ENCODE assay signal across 8 cellular contexts in the genomic region with DNA sequence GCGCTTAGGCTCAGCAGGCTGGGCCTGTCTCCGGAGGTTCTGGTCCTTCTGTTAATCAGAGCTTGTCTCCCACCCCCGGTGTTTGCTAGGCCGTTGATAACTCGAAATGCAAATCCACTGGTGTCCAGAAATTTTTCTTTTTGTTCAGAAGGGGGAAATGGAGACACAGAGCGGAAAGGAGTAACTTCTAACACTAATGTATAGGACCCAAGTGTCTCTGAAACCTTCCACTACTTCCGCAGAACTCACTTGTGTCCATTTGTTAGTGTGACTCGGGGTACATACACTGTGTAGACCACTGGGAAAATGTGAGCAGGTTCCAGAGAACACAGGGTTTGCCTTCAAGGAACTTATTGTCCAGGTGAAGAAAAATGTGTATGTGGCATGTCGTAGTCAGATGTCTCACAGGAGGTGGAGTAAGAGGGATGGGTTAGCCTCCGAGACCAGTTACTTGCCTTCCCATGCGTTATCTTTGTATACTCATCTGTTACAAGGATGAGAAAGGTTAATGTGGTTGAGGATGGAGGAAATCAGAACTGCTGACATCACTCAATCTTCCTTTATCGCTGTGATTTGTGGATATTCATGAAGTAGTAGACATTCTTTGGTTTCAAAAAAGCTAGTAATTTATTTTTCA. TPM values are rescaled to one million over a fixed set of nuclear protein-coding genes. Genes with fewer than 3 reads are reported as not detected.
DNase-seq lines count a peak whose midpoint lies in the region; ATAC-seq and TF ChIP-seq lines count a peak whose summit lies in the region.

No MANE protein-coding gene starts in this region.

- TF ChIP-seq CTCF in PC-3 (conservative IDR thresholded peaks at IDR 0.05; ENCODE audit: low read depth, low read length): no peak

- peak overlapping the region; percentile 97 for H2AFZ ChIP-seq in PC-3 (ENCODE audit: low read length)

- H3K79me2 ChIP-seq in PC-3 (ENCODE audit: low read length): peaks cover 62% of the 10 kb centered on the region

- peak overlapping the region; percentile 81 for H3K27ac ChIP-seq in PC-3 (ENCODE audit: low read length)
- H3K27ac ChIP-seq in angular gyrus (ENCODE audit: low read depth, low read length): peak overlapping the region; percentile 94

- CTCF ChIA-PET in PC-3 (lab: Charles Lee): no interaction called here

- H3F3A ChIP-seq in PC-3 (ENCODE audit: low read length, unreplicated experiment): no peaks in the 10 kb centered on the region

- H3K9me3 ChIP-seq in PC-3 (ENCODE audit: low read length) (no peaks in the 10 kb centered on the region), skeletal muscle satellite cell (replicated peaks; ENCODE audit: low read length) (no peaks in the 10 kb centered on the region)

- H3K4me1 ChIP-seq in PC-3 (ENCODE audit: insufficient read depth, low read length): peaks cover 25% of the 10 kb centered on the region
- peaks cover 42% of the 10 kb centered on the region for H3K4me1 ChIP-seq in skeletal muscle satellite cell (ENCODE audit: control insufficient read depth, insufficient read depth, low read length)

- H3K4me2 ChIP-seq in PC-3 (ENCODE audit: low read length) (peak overlapping the region; percentile 91), skeletal muscle satellite cell (ENCODE audit: low read length) (peak overlapping the region; percentile 75)

- peak overlapping the region; percentile 88 for H3K4me3 ChIP-seq in PC-3 (ENCODE audit: low read length)
- peak overlapping the region; percentile 95 for H3K4me3 ChIP-seq in iPS-11a (ENCODE audit: low read depth, low read length)
- H3K4me3 ChIP-seq in skeletal muscle satellite cell (ENCODE audit: low read length): peak overlapping the region; percentile 91

- POLR2A ChIA-PET in PC-3 (lab: Charles Lee; ENCODE audit: unreplicated experiment): no interaction called here

- TSS peak; percentile 91 for BruUV-seq in PC-3 (replicated peaks; lab: Mats Ljungman, UMichigan)

- ATAC-seq in HG02759 (IDR thresholded peaks at IDR 0.05; ENCODE audit: unreplicated experiment): peak; percentile 14
- peak; percentile 58 for ATAC-seq in PC-3

- peaks cover 32% of the 10 kb centered on the region for H4K20me1 ChIP-seq in PC-3 (ENCODE audit: low read length)

- H3K9me2 ChIP-seq in PC-3 (replicated peaks; ENCODE audit: low read length): no peaks in the 10 kb centered on the region

- DNase-seq in NCI-H2227 (lab: John Stamatoyannopoulos, UW; ENCODE audit: unreplicated experiment) (peak; percentile 9), NCI-H2227 treated with DMSO at 0.1 percent for 48 hours (lab: John Stamatoyannopoulos, UW) (no peak), PC-3 (peak; percentile 40), globus pallidus (ENCODE audit: low spot score) (no peak)

- intact Hi-C loops in PC-3 (cut with micrococcal nuclease): no loop called here

- H3K9ac ChIP-seq in PC-3 (ENCODE audit: low read length): peak overlapping the region; percentile 99
- peak overlapping the region; percentile 100 for H3K9ac ChIP-seq in skeletal muscle satellite cell (ENCODE audit: low read depth, low read length)

- H3K36me3 ChIP-seq in PC-3 (ENCODE audit: low read depth, low read length) (peaks cover 3% of the 10 kb centered on the region; the same call in 1 of the 2 replicates), skeletal muscle satellite cell (ENCODE audit: insufficient read depth, low read length) (peaks cover 2% of the 10 kb centered on the region)

- H3K27me3 ChIP-seq in PC-3 (ENCODE audit: low read length) (no peaks in the 10 kb centered on the region), skeletal muscle satellite cell (ENCODE audit: control insufficient read depth, insufficient read depth, low read length) (no peaks in the 10 kb centered on the region)

RNA-seq across cellular contexts. Expression of gene ARCN1, which starts 0.8 kb away (rescaled TPM):
- total RNA-seq in PC-3 (2014; rRNA removed): 122 and 132 TPM in 2 replicates
- total RNA-seq in skeletal muscle satellite cell (2012; rRNA removed): 161 and 162 TPM in 2 replicates

RNA-seq across cellular contexts. Expression of gene IFT46, which starts 7.3 kb away (rescaled TPM):
- 32.9 and 35.2 TPM in 2 replicates for total RNA-seq in PC-3 (2014; rRNA removed)
- total RNA-seq in skeletal muscle satellite cell (2012; rRNA removed): 31.2 and 40.6 TPM in 2 replicates

RNA-seq across cellular contexts. Expression of gene PHLDB1, which starts 34.4 kb away (rescaled TPM):
- 36.1 and 37.1 TPM in 2 replicates for total RNA-seq in PC-3 (2014; rRNA removed)
- 107 and 124 TPM in 2 replicates for total RNA-seq in skeletal muscle satellite cell (2012; rRNA removed)

RNA-seq across cellular contexts. Expression of gene TMEM25, which starts 42.0 kb away (rescaled TPM):
- total RNA-seq in PC-3 (2014; rRNA removed): 49.8 and 50.4 TPM in 2 replicates
- total RNA-seq in skeletal muscle satellite cell (2012; rRNA removed): 3.9 and 4.6 TPM in 2 replicates

RNA-seq across cellular contexts. Expression of gene TTC36, which starts 45.8 kb away (rescaled TPM):
- 2.7 and 6.2 TPM in 2 replicates for total RNA-seq in PC-3 (2014; rRNA removed)
- not detected in 2 replicates for total RNA-seq in skeletal muscle satellite cell (2012; rRNA removed)

Comparison
In these comparisons a context has a peak if more than half of its experiments do, and no peak if none do; other contexts are left out.
1. DNase-seq: peak in NCI-H2227 (single experiment) and PC-3 (single experiment); none in NCI-H2227 treated with DMSO at 0.1 percent for 48 hours (single experiment) and globus pallidus (single experiment).
2. Peak in every context shown above with its lines, with median percentiles within 50 percentile points of each other: H3K4me3 ChIP-seq.